Comparison of ENCODE assay signal across 10 cellular contexts in the genomic region with DNA sequence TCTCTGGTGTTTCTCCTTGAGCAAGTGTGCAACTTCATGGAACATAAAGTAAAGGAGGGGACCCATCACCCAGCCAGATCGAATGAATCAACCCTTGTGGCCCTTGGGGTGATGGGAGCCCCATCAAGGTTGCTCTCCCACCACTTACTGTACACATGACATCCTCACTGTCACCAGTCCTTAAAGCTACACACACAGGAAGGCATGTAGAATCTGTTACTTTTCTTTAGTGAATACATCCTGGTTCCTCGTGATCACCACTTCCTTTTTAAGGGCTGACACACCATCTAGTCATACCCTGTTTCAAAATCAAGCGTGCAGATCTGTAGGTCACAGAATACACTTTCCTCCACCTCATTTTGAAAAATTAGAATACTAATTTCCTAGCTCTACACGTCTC. TPM values are rescaled to one million over a fixed set of nuclear protein-coding genes. Genes with fewer than 3 reads are reported as not detected.
DNase-seq lines count a peak whose midpoint lies in the region; ATAC-seq and TF ChIP-seq lines count a peak whose summit lies in the region.
"Had no signal": no experiment of that assay in that cellular context is flagged by ENCODE, and none has a peak within 500 bp of the region (broad histone marks: within the 10 kb centered on the region; RNA-seq: fewer than 3 reads in every experiment).

No MANE protein-coding gene starts in this region.

- peak overlapping the region; percentile 37 for H3K4me2 ChIP-seq in Loucy (ENCODE audit: low read depth, low read length, poor library complexity, severe bottlenecking)

- no peaks in the 10 kb centered on the region for H3K79me2 ChIP-seq in Loucy (ENCODE audit: insufficient read depth, low read length)

- H3K4me3 Mint-ChIP-seq in CD8-positive, alpha-beta memory T cell, result peak overlapping the region in 6 of 7 donors; percentile 1 to 22 (median 6)
- peak overlapping the region; percentile 15 for H3K4me3 Mint-ChIP-seq in activated naive CD8-positive, alpha-beta T cell treated with anti-CD3 and anti-CD28 coated beads, Interleukin-2, amount 50 U/mL, for 24 hours
- H3K4me3 Mint-ChIP-seq in natural killer cell, result peak overlapping the region; percentile 2

- CTCF ChIA-PET in CD8-positive, alpha-beta memory T cell (lab: Charles Lee), result no interaction called here

- peak overlapping the region in 7 of 8 donors; percentile 3 to 85 (median 64) for H3K27ac Mint-ChIP-seq in CD8-positive, alpha-beta memory T cell
- H3K27ac Mint-ChIP-seq in activated naive CD8-positive, alpha-beta T cell treated with anti-CD3 and anti-CD28 coated beads, Interleukin-2, amount 50 U/mL, for 24 hours, result peak overlapping the region; percentile 82
- peak overlapping the region; percentile 72 to 81 for H3K27ac Mint-ChIP-seq in natural killer cell

- intact Hi-C loops in natural killer cell (cut with micrococcal nuclease) (no loop called here), posterior cingulate gyrus (cut with DNase I) (no loop called here)

- peak; percentile 98 for ATAC-seq in activated naive CD8-positive, alpha-beta T cell treated with anti-CD3 and anti-CD28 coated beads, Interleukin-2, amount 50 U/mL, for 24 hours
- peak; percentile 93 to 95 (median 94) for ATAC-seq in natural killer cell
- ATAC-seq in GM18517 (IDR thresholded peaks at IDR 0.05; ENCODE audit: unreplicated experiment), result no peak

- H3K36me3 ChIP-seq in CD8-positive, alpha-beta memory T cell (ENCODE audit: insufficient read depth, low read length), result no peaks in the 10 kb centered on the region
- H3K36me3 ChIP-seq in Loucy (ENCODE audit: insufficient read depth, low read length), result no peaks in the 10 kb centered on the region
- H3K36me3 ChIP-seq: pancreas had no signal

- H3K4me1 Mint-ChIP-seq in CD8-positive, alpha-beta memory T cell, result peaks cover 9 to 13% (median 11%) of the 10 kb centered on the region in 3 donors
- peaks cover 25% of the 10 kb centered on the region for H3K4me1 Mint-ChIP-seq in activated naive CD8-positive, alpha-beta T cell treated with anti-CD3 and anti-CD28 coated beads, Interleukin-2, amount 50 U/mL, for 24 hours
- H3K4me1 Mint-ChIP-seq in natural killer cell, result peaks cover 12% of the 10 kb centered on the region in 2 donors

- no peaks in the 10 kb centered on the region for H3K9me3 Mint-ChIP-seq in CD8-positive, alpha-beta memory T cell
- no peaks in the 10 kb centered on the region for H3K9me3 Mint-ChIP-seq in activated naive CD8-positive, alpha-beta T cell treated with anti-CD3 and anti-CD28 coated beads, Interleukin-2, amount 50 U/mL, for 24 hours
- no peaks in the 10 kb centered on the region for H3K9me3 Mint-ChIP-seq in natural killer cell

- no peaks in the 10 kb centered on the region for H3K4me1 ChIP-seq in CD8-positive, alpha-beta memory T cell (ENCODE audit: insufficient read depth, low read length)
- H3K4me1 ChIP-seq in Loucy (ENCODE audit: insufficient read depth, low read length, poor library complexity, severe bottlenecking), result peaks cover 9% of the 10 kb centered on the region
- H3K4me1 ChIP-seq: pancreas had no signal

- no peaks in the 10 kb centered on the region for H3K9me3 ChIP-seq in CD8-positive, alpha-beta memory T cell (ENCODE audit: low read length)
- no peaks in the 10 kb centered on the region for H3K9me3 ChIP-seq in Loucy (ENCODE audit: insufficient read depth, low read depth, low read length)
- H3K9me3 ChIP-seq: pancreas had no signal

- POLR2A ChIA-PET in CD8-positive, alpha-beta memory T cell (lab: Charles Lee), result no interaction called here

- no peaks in the 10 kb centered on the region for H3K9me2 ChIP-seq in Loucy (replicated peaks; ENCODE audit: low read depth, low read length)

- no peaks in the 10 kb centered on the region for H3K36me3 Mint-ChIP-seq in CD8-positive, alpha-beta memory T cell
- no peaks in the 10 kb centered on the region for H3K36me3 Mint-ChIP-seq in activated naive CD8-positive, alpha-beta T cell treated with anti-CD3 and anti-CD28 coated beads, Interleukin-2, amount 50 U/mL, for 24 hours (ENCODE audit: low read depth)
- no peaks in the 10 kb centered on the region for H3K36me3 Mint-ChIP-seq in natural killer cell

- DNase-seq in CD8-positive, alpha-beta memory T cell, result no peak
- peak; percentile 36 for DNase-seq in activated naive CD8-positive, alpha-beta T cell treated with anti-CD3 and anti-CD28 coated beads, Interleukin-2, amount 50 U/mL, for 24 hours
- DNase-seq in natural killer cell, result peak; percentile 22
- DNase-seq in NCI-H1417 treated with DMSO at 0.1 percent for 48 hours (lab: John Stamatoyannopoulos, UW), result no peak
- no peak for DNase-seq in posterior cingulate gyrus
- DNase-seq in cerebellar nuclear complex (lab: John Stamatoyannopoulos, UW), result no peak
- DNase-seq: NCI-H2107, pancreas had no signal

- no peaks in the 10 kb centered on the region for H4K20me1 ChIP-seq in Loucy (ENCODE audit: insufficient read depth, low read length, poor library complexity, severe bottlenecking)

- peaks cover 10 to 19% of the 10 kb centered on the region in 2 donors for H3K27me3 Mint-ChIP-seq in CD8-positive, alpha-beta memory T cell
- H3K27me3 Mint-ChIP-seq in activated naive CD8-positive, alpha-beta T cell treated with anti-CD3 and anti-CD28 coated beads, Interleukin-2, amount 50 U/mL, for 24 hours, result peaks cover 7% of the 10 kb centered on the region
- peaks cover 0 to 5% of the 10 kb centered on the region in 2 donors for H3K27me3 Mint-ChIP-seq in natural killer cell (ENCODE audit: low read depth in 2 of 2)

- no peak overlapping the region for H3K9ac ChIP-seq in Loucy (ENCODE audit: low read depth, low read length, poor library complexity, severe bottlenecking)

- no peaks in the 10 kb centered on the region for H3K27me3 ChIP-seq in CD8-positive, alpha-beta memory T cell (ENCODE audit: insufficient read depth, low read length, poor library complexity, severe bottlenecking)
- peaks cover 12% of the 10 kb centered on the region for H3K27me3 ChIP-seq in Loucy (ENCODE audit: insufficient read depth, low read length, poor library complexity, severe bottlenecking)
- H3K27me3 ChIP-seq: pancreas had no signal

- peak overlapping the region; percentile 89 for H2AFZ ChIP-seq in Loucy (ENCODE audit: low read length)

- no peak overlapping the region for H3K27ac ChIP-seq in CD8-positive, alpha-beta memory T cell (ENCODE audit: low read depth, low read length)
- H3K27ac ChIP-seq: pancreas had no signal

- no peaks in the 10 kb centered on the region for H3F3A ChIP-seq in Loucy (ENCODE audit: low read depth)

- no peak for TF ChIP-seq CTCF in Loucy (conservative IDR thresholded peaks at IDR 0.05; ENCODE audit: low read length)
- TF ChIP-seq CTCF in natural killer cell (IDR thresholded peaks at IDR 0.05), result no peak

- H3K4me3 ChIP-seq in CD8-positive, alpha-beta memory T cell (ENCODE audit: low read length), result no peak overlapping the region
- no peak overlapping the region for H3K4me3 ChIP-seq in Loucy (ENCODE audit: low read length, poor library complexity, severe bottlenecking)
- H3K4me3 ChIP-seq: pancreas had no signal

RNA-seq across cellular contexts. Expression of gene MPHOSPH6, which starts 22.6 kb away (rescaled TPM):
- 10 to 100 TPM; 47.0 to 51.6 TPM for total RNA-seq in CD8-positive, alpha-beta memory T cell
- 22.1 TPM for polyA plus RNA-seq in CD8-positive, alpha-beta memory T cell
- total RNA-seq in natural killer cell, result 10 to 100 TPM; 14.5 to 25.3 (median 15.5) TPM

Comparison
In these comparisons a context has a peak if more than half of its experiments do, and no peak if none do; other contexts are left out.
1. DNase-seq: peak in activated naive CD8-positive, alpha-beta T cell treated with anti-CD3 and anti-CD28 coated beads, Interleukin-2, amount 50 U/mL, for 24 hours (single experiment) and natural killer cell (single experiment); none in CD8-positive, alpha-beta memory T cell (0 of 5), NCI-H1417 treated with DMSO at 0.1 percent for 48 hours (single experiment), posterior cingulate gyrus (0 of 10) and cerebellar nuclear complex (0 of 2).
2. Peak in every context shown above with its lines, with median percentiles within 50 percentile points of each other: H3K27ac Mint-ChIP-seq and H3K4me3 Mint-ChIP-seq.